ENCODE assay signal across 25 cellular contexts in genomic region chr3:46460051-46460450, GRCh38. TPM values are rescaled to one million over a fixed set of nuclear protein-coding genes. Genes with fewer than 3 reads are reported as not detected.
DNase-seq lines count a peak whose midpoint lies in the region; FAIRE-seq and TF ChIP-seq lines count a peak whose summit lies in the region.
"Had no signal": no experiment of that assay in that cellular context is flagged by ENCODE, and none has a peak within 500 bp of the region (broad histone marks: within the 10 kb centered on the region; RNA-seq: fewer than 3 reads in every experiment).

No MANE protein-coding gene starts in this region.

- intact Hi-C loops in tibial artery (cut with DNase I; ENCODE audit: low total_unique reads): no loop called here

- H3K36me3 ChIP-seq in bronchial epithelial cell (ENCODE audit: control insufficient read depth, insufficient read depth, low read length) (no peaks in the 10 kb centered on the region), tibial artery (peaks cover 0 to 2% (median 0%) of the 10 kb centered on the region in 3 donors), SJCRH30 (no peaks in the 10 kb centered on the region)

- peak; percentile 7 for FAIRE-seq in bronchial epithelial cell (lab: Jason Lieb, UNC)

- H3K4me3 ChIP-seq in bronchial epithelial cell (ENCODE audit: low read depth, low read length) (no peak overlapping the region), tibial artery (no peak overlapping the region), SJCRH30 (no peak overlapping the region)
- H3K4me3 ChIP-seq: SK-N-MC had no signal

- H3K27me3 ChIP-seq in bronchial epithelial cell (ENCODE audit: control insufficient read depth, insufficient read depth, low read length) (peaks cover 19% of the 10 kb centered on the region), tibial artery (peaks cover 0 to 37% of the 10 kb centered on the region in 2 donors), SJCRH30 (no peaks in the 10 kb centered on the region)

- TF ChIP-seq CTCF in bronchial epithelial cell (IDR thresholded peaks at IDR 0.05; ENCODE audit: insufficient read depth, low read length, severe bottlenecking) (no peak), tibial artery (IDR thresholded peaks at IDR 0.05) (no peak)

- no peaks in the 10 kb centered on the region for H3K9me3 ChIP-seq in tibial artery
- H3K9me3 ChIP-seq in SJCRH30 (replicated peaks): no peaks in the 10 kb centered on the region

- peak; percentile 17 for DNase-seq in EL
- peak; percentile 61 for DNase-seq in HT1080 (ENCODE audit: low read depth)
- DNase-seq in bronchial epithelial cell (ENCODE audit: low read depth): peak; percentile 43
- peak; percentile 64 for DNase-seq in kidney tubule cell (ENCODE audit: low spot score)
- DNase-seq in activated CD4-positive, alpha-beta T cell treated with anti-CD3 and anti-CD28 coated beads for 4 hours: no peak
- no peak for DNase-seq in hypothalamus (lab: John Stamatoyannopoulos, UW)
- no peak for DNase-seq in tibial artery
- no peak for DNase-seq in SJCRH30
- DNase-seq: Calu3, DMS79 treated with DMSO at 0.1 percent for 48 hours, H7, IMR-90, KG1, NCI-H1048, NCI-H1417, NCI-H1694, NCI-H2081, NCI-H2227 treated with DMSO at 0.1 percent for 48 hours, NCI-H510A, NCI-H69, SHP77 treated with DMSO at 0.1 percent for 48 hours had no signal

- peaks cover 0 to 8% (median 0%) of the 10 kb centered on the region in 4 donors for H3K4me1 ChIP-seq in tibial artery
- H3K4me1 ChIP-seq in SJCRH30: no peaks in the 10 kb centered on the region

- H3K27ac ChIP-seq in tibial artery (no peak overlapping the region), SJCRH30 (no peak overlapping the region)
- H3K27ac ChIP-seq: RWPE1, SK-N-MC had no signal

RNA-seq across cellular contexts. Expression of gene LTF, which starts 4.7 kb away (rescaled TPM):
- 0.16 and 0.63 TPM in 2 replicates for total RNA-seq in HT1080 (2014; rRNA removed; shearing (Covaris generic))
- 0.63 and 1.0 TPM in 2 replicates for polyA plus RNA-seq in HT1080 (2015; cell fraction: cytosol; rRNA removed)
- polyA plus RNA-seq in HT1080 (2015; cell fraction: nucleus; rRNA removed): 1.4 and 2.0 TPM in 2 replicates
- total RNA-seq in bronchial epithelial cell: under 0.01 TPM in 1 of 2 replicates, not detected in the other
- not detected in 2 replicates for total RNA-seq in SJCRH30 (2014; rRNA removed; shearing (Covaris generic))
- total RNA-seq: A172, Calu3, H7, IMR-90 had no signal
- polyA plus RNA-seq: BJ, IMR-90 had no signal

RNA-seq across cellular contexts. Expression of gene RTP3, which starts 37.7 kb away (rescaled TPM):
- total RNA-seq in HT1080 (2014; rRNA removed; shearing (Covaris generic)): not detected in 2 replicates
- polyA plus RNA-seq in HT1080 (2015; cell fraction: cytosol; rRNA removed): 0.15 and 0.24 TPM in 2 replicates
- not detected in 2 replicates for polyA plus RNA-seq in HT1080 (2015; cell fraction: nucleus; rRNA removed)
- not detected in 2 replicates for total RNA-seq in bronchial epithelial cell
- total RNA-seq in SJCRH30 (2014; rRNA removed; shearing (Covaris generic)): not detected in 2 replicates
- total RNA-seq: A172, Calu3 had no signal
- polyA plus RNA-seq: BJ had no signal

RNA-seq across cellular contexts. Expression of gene CCRL2, which starts 53.0 kb away (rescaled TPM):
- total RNA-seq in HT1080 (2014; rRNA removed; shearing (Covaris generic)): 2.6 and 3.7 TPM in 2 replicates
- 1.9 and 2.6 TPM in 2 replicates for polyA plus RNA-seq in HT1080 (2015; cell fraction: cytosol; rRNA removed)
- polyA plus RNA-seq in HT1080 (2015; cell fraction: nucleus; rRNA removed): 4.2 and 5.2 TPM in 2 replicates
- total RNA-seq in bronchial epithelial cell: 0.13 and 0.26 TPM in 2 replicates
- total RNA-seq in SJCRH30 (2014; rRNA removed; shearing (Covaris generic)): not detected in 2 replicates
- total RNA-seq: A172, Calu3, H7 had no signal
- polyA plus RNA-seq: BJ had no signal

Comparison
In these comparisons a context has a peak if more than half of its experiments do, and no peak if none do; other contexts are left out.
1. DNase-seq: peak in EL (single experiment), HT1080 (single experiment), bronchial epithelial cell (single experiment) and kidney tubule cell (single experiment); none in activated CD4-positive, alpha-beta T cell treated with anti-CD3 and anti-CD28 coated beads for 4 hours (0 of 2), hypothalamus (0 of 51), tibial artery (0 of 2) and SJCRH30 (0 of 2).